ENCODE assay signal across 1 cellular context in the genomic region with DNA sequence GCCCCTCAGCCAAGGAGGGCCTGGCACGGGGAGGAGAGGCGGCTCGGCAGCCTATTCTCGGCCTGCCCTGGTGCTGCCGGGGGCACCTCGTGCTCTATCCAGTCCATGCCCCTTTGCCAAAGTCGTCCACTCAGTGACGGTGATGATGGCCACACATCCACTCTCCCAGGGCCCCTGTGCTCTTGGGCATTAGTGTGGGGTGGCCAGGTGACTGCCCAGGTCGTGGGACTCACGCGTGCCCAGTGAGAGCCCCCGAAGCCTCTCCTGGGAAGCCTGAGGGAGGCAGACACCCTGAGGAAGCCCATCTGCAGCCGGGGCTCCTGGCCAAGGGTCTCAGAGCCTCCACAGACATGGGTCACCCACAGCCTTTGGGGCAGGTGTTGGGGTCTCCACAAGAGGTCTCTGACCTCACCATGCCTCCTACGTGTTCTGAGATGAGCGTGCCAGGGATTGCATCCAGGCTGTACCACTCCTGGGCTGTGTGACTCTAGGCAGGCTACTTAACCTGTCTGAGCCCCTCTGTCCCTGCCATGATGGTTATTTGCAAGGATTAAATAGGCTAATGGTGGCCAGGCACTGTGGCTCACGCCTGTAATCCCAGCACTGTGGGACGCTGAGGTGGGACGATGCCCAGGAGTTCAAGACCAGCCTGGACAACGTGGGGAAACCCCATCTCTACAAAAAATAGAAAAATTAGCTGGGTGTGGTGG.
TF ChIP-seq lines count a peak whose summit lies in the region.

No MANE protein-coding gene starts in this region.

TF ChIP-seq in HepG2, 621 proteins besides CTCF, POLR2A, EP300 and RAD21:
- TF ChIP-seq ZBTB33 (CRISPR knock-in tag; IDR thresholded peaks at IDR 0.05) (no peak), ZNF768 (CRISPR knock-in tag; IDR thresholded peaks at IDR 0.05) (peak; percentile 75)
TF ChIP-seq in HepG2: peak in this region for 1.
